ENCODE assay signal across 21 cellular contexts in the genomic region with DNA sequence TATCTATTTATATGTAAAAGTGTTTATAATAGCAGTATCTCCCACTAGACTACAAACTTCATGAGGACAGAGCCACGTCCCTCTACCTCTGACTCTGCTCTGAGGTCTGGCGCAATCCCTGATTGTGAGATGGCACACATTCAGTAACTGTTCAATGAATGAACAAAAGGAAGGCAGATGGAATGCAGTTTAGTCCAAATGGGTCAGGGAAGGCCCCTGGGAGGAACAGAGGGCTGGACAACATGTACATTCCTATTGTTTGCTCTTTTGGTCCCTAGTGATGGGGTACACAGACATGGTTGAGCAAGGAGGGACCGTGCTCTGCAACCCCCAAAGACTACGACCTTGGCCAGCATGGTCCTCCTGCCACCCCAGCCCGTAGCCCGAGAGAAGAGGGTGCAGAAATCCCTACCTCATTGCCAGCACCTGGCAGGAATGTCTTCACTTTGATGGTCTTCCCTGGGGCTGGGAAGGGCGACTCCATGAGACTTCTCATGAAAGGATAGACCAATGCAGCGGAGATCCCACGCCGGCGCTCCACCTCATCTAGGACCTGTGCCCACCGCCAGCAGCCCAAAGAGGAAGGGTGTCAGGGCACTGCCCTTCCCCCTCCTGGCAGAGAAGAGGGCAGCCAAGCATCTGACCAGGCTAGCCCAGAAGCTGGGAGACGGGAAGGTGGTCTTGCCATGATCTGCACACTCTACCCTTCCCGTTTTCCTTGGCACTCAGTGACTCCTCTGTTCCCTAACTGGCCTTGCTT. TPM values are rescaled to one million over a fixed set of nuclear protein-coding genes. Genes with fewer than 3 reads are reported as not detected.
DNase-seq lines count a peak whose midpoint lies in the region; ATAC-seq and TF ChIP-seq lines count a peak whose summit lies in the region.
"Had no signal": no experiment of that assay in that cellular context is flagged by ENCODE, and none has a peak within 500 bp of the region (broad histone marks: within the 10 kb centered on the region; RNA-seq: fewer than 3 reads in every experiment).

No MANE protein-coding gene starts in this region.

- TF ChIP-seq CTCF in heart left ventricle (IDR thresholded peaks at IDR 0.05) (no peak), sigmoid colon (IDR thresholded peaks at IDR 0.05) (no peak), uterus (IDR thresholded peaks at IDR 0.05) (no peak)

- H3K4me3 ChIP-seq in heart left ventricle, result no peak overlapping the region
- no peak overlapping the region for H3K4me3 ChIP-seq in right cardiac atrium (ENCODE audit: low read length)
- H3K4me3 ChIP-seq in sigmoid colon, result peak overlapping the region in 1 of 4 donors; percentile 19
- no peak overlapping the region for H3K4me3 ChIP-seq in uterus
- H3K4me3 ChIP-seq: BLaER1, GM12878 had no signal

- TF ChIP-seq POLR2A in heart left ventricle (IDR thresholded peaks at IDR 0.05), result no peak
- TF ChIP-seq POLR2A in sigmoid colon (IDR thresholded peaks at IDR 0.05), result no peak
- TF ChIP-seq POLR2A in uterus (IDR thresholded peaks at IDR 0.05), result no peak

- DNase-seq in heart left ventricle (no peak), Right ventricle myocardium superior (no peak), right cardiac atrium (peak in 1 of 3 donors; percentile 55), sigmoid colon (no peak), uterus (no peak), DMS79 (lab: John Stamatoyannopoulos, UW) (no peak), NCI-H2081 (lab: John Stamatoyannopoulos, UW) (no peak)
- DNase-seq: activated B cell treated with CpG ODN at 0.5 μM for 24 hours; activated CD8-positive, alpha-beta T cell treated with anti-CD3 and anti-CD28 coated beads for 36 hours; activated naive CD4-positive, alpha-beta T cell treated with anti-CD3 and anti-CD28 coated beads for 36 hours; activated T-cell treated with anti-CD3 and anti-CD28 coated beads, Interleukin-2, amount 50 U/mL, for 24 hours; GDM1; NCI-H1048; NCI-H2081 treated with DMSO at 0.1 percent for 48 hours; NCI-H526; SHP77 treated with DMSO at 0.1 percent for 48 hours; stimulated activated naive CD4-positive, alpha-beta T cell had no signal

- H3K27ac ChIP-seq in heart left ventricle (peak overlapping the region in 11 of 12 donors; percentile 61 to 95 (median 80)), right cardiac atrium (ENCODE audit: low read length) (peak overlapping the region; percentile 83), sigmoid colon (peak overlapping the region; percentile 90 to 98 (median 96)), uterus (peak overlapping the region; percentile 94 to 99)
- H3K27ac ChIP-seq: BLaER1 had no signal

- H3K36me3 ChIP-seq in heart left ventricle (peaks cover 0 to 65% (median 43%) of the 10 kb centered on the region in 9 donors), sigmoid colon (peaks cover 18 to 73% (median 44%) of the 10 kb centered on the region in 4 donors), uterus (no peaks in the 10 kb centered on the region)
- H3K36me3 ChIP-seq: BLaER1 had no signal

- 69 to 87% (median 82%) methylated on average over 5 to 14 of the region's 14 CpGs for WGBS in heart left ventricle, 4 donors
- WGBS in right cardiac atrium, result 88% methylated on average over 14 of the region's 14 CpGs
- 95 to 96% methylated on average over 14 of the region's 14 CpGs for WGBS in sigmoid colon, 2 donors

- no peaks in the 10 kb centered on the region for H3K27me3 ChIP-seq in heart left ventricle
- no peaks in the 10 kb centered on the region for H3K27me3 ChIP-seq in right cardiac atrium (ENCODE audit: control insufficient read depth, insufficient read depth)
- H3K27me3 ChIP-seq in sigmoid colon, result no peaks in the 10 kb centered on the region
- no peaks in the 10 kb centered on the region for H3K27me3 ChIP-seq in uterus
- H3K27me3 ChIP-seq: BLaER1 had no signal

- no peak for TF ChIP-seq EP300 in sigmoid colon (IDR thresholded peaks at IDR 0.05)

- H3K4me1 ChIP-seq in heart left ventricle, result peaks cover 14 to 39% (median 31%) of the 10 kb centered on the region in 12 donors
- peaks cover 17% of the 10 kb centered on the region for H3K4me1 ChIP-seq in right cardiac atrium (ENCODE audit: control insufficient read depth, insufficient read depth, low read length)
- H3K4me1 ChIP-seq in sigmoid colon, result peaks cover 4 to 91% (median 69%) of the 10 kb centered on the region in 4 donors
- peaks cover 12 to 25% of the 10 kb centered on the region in 2 donors for H3K4me1 ChIP-seq in uterus

- ATAC-seq in heart left ventricle (no peak), Right ventricle myocardium superior (ENCODE audit: poor library complexity) (no peak), right cardiac atrium (no peak), HG03521 (IDR thresholded peaks at IDR 0.05; ENCODE audit: unreplicated experiment) (no peak)
- ATAC-seq: activated CD8-positive, alpha-beta T cell treated with anti-CD3 and anti-CD28 coated beads for 36 hours; GM12878; HCT116 had no signal

- H3K9me3 ChIP-seq in heart left ventricle, result no peaks in the 10 kb centered on the region
- H3K9me3 ChIP-seq in right cardiac atrium (ENCODE audit: control insufficient read depth, low read length), result no peaks in the 10 kb centered on the region
- H3K9me3 ChIP-seq in sigmoid colon, result no peaks in the 10 kb centered on the region
- H3K9me3 ChIP-seq in uterus, result no peaks in the 10 kb centered on the region
- H3K9me3 ChIP-seq: BLaER1 had no signal

- intact Hi-C loops in heart left ventricle (cut with DNase I), result loop anchor here in 3 of 10 donors (5.0 to 10.0 kb wide), 2 partner anchors 68 to 105 kb away; a partner anchor contains a TSS
- intact Hi-C loops in Right ventricle myocardium superior (cut with DNase I), result loop anchor here (5.0 kb wide), 1 partner anchor 100 kb away; no protein-coding TSS in a partner anchor
- intact Hi-C loops in right cardiac atrium (cut with DNase I), result loop anchor here in 1 of 4 donors (10.0 kb wide), 1 partner anchor 98 kb away; no protein-coding TSS in a partner anchor
- intact Hi-C loops in sigmoid colon (cut with DNase I), result loop anchor here (2.0 kb wide), 1 partner anchor 104 kb away; a partner anchor contains a TSS
- intact Hi-C loops in uterus (cut with DNase I; ENCODE audit: low total_unique reads), result loop anchor here (10.0 kb wide), 1 partner anchor 98 kb away; no protein-coding TSS in a partner anchor

RNA-seq across cellular contexts. Expression of a gene that starts 24.3 kb away (rescaled TPM):
- total RNA-seq in heart left ventricle (100 to 1,000 TPM; 299 to 597 (median 438) TPM), Right ventricle myocardium superior (549 TPM), right cardiac atrium (100 to 1,000 TPM; 519 to 805 (median 620) TPM), sigmoid colon (1,000 to 10,000 TPM; 1,472 to 2,262 (median 1,872) TPM), uterus (1,000 to 10,000 TPM in 2 of 4 donors, 100 to 1,000 TPM in 2; 505 to 3,151 (median 1,895) TPM)
- polyA plus RNA-seq in heart left ventricle (1,000 to 10,000 TPM; 1,719 to 2,980 TPM), right cardiac atrium (1,811 TPM), sigmoid colon (1,000 to 10,000 TPM; 3,631 to 4,200 (median 4,078) TPM)

RNA-seq across cellular contexts. Expression of a gene that starts 24.4 kb away (rescaled TPM):
- total RNA-seq in heart left ventricle (10 to 100 TPM in 1 of 9 donors, 1 to 10 TPM in 7, under 1 TPM in 1; 0.71 to 10.1 (median 4.1) TPM), Right ventricle myocardium superior (2.4 TPM), right cardiac atrium (1 to 10 TPM; 2.0 to 3.6 (median 2.9) TPM), sigmoid colon (10 to 100 TPM in 2 of 4 donors, 1 to 10 TPM in 2; 1.8 to 24.4 (median 10.2) TPM), uterus (10 to 100 TPM in 2 of 4 donors, 1 to 10 TPM in 2; 7.4 to 18.2 (median 10.5) TPM)
- polyA plus RNA-seq in heart left ventricle (1 to 10 TPM in 1 of 2 donors, under 1 TPM in 1; 0.72 to 2.6 TPM), right cardiac atrium (1.6 TPM), sigmoid colon (1 to 10 TPM in 2 of 3 donors, under 1 TPM in 1; 0.60 to 4.9 (median 2.3) TPM)
